Comparison of ENCODE assay signal across 10 cellular contexts in the genomic region with DNA sequence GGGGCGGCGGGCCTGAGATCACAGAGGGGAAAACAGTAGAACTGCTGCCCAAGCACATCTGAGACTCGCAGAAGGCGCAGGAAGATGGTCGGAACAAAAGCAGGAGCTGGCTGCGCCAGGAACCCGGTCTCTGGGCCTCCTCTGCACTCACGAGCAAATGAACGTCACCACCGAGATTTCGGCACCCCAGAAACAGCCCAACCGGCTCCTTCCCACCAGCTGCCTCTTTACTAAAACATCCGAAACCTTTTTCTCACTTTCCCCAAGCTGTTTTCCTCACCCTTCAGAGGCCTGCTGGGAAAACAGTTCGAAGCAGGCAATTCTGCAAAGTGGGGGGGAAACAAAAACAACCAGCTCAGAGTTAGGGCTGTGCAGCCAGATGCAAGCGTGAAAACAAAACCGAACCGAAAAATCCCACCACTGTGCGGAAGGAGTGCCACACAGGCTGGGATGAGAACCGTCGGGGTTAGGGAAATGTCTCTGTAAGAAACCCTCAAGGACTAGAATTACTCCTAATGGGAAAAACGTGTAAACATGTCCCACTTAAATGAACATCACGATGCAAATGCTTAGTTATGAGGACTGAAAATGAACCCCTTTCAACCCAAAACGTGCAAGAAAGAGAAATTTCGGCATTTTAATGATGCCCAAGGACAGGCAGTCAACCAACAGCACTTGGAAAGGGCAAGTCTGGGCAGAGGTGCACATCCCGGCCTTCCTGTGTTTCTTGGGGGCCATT. TPM values are rescaled to one million over a fixed set of nuclear protein-coding genes. Genes with fewer than 3 reads are reported as not detected.
A peak's percentile ranks its signal among the peaks of the same experiment; 100 is the strongest.
DNase-seq lines count a peak whose midpoint lies in the region; ATAC-seq and TF ChIP-seq lines count a peak whose summit lies in the region.
"Had no signal": no experiment of that assay in that cellular context is flagged by ENCODE, and none has a peak within 500 bp of the region (broad histone marks: within the 10 kb centered on the region; RNA-seq: fewer than 3 reads in every experiment).

No MANE protein-coding gene starts in this region.

- H3K9me3 Mint-ChIP-seq in WTC11, result peaks cover 4% of the 10 kb centered on the region

- H3K27ac ChIP-seq in muscle layer of duodenum (ENCODE audit: low read length) (peak overlapping the region; percentile 65), transverse colon (peak overlapping the region; percentile 57 to 74 (median 66))

- CTCF ChIA-PET in WTC11 (lab: Charles Lee), result no interaction called here

- DNase-seq in WTC11 (ENCODE audit: low spot score) (peak; percentile 40), fibroblast of pulmonary artery (ENCODE audit: low read depth) (peak; percentile 61), transverse colon (no peak), NCI-H1930 (lab: John Stamatoyannopoulos, UW) (no peak), GM19240 (ENCODE audit: insufficient read length, low spot score) (no peak)
- DNase-seq: effector memory CD4-positive, alpha-beta T cell; OCI-M1 had no signal

- H3K27me3 ChIP-seq in muscle layer of duodenum (ENCODE audit: low read depth, low read length) (no peaks in the 10 kb centered on the region), transverse colon (no peaks in the 10 kb centered on the region)

- H3K4me3 ChIP-seq in fibroblast of pulmonary artery (replicated peaks; ENCODE audit: low read depth, low read length) (peak overlapping the region; percentile 30), muscle layer of duodenum (ENCODE audit: low read depth in 1 of 2, low read length in 2 of 2) (peak overlapping the region; percentile 32 to 37), transverse colon (peak overlapping the region in 1 of 4 donors; percentile 23)

- no peaks in the 10 kb centered on the region for H3K27me3 Mint-ChIP-seq in WTC11 (ENCODE audit: low read depth)

- H3K36me3 ChIP-seq in muscle layer of duodenum (ENCODE audit: control insufficient read depth in 1 of 2, insufficient read depth in 2 of 2, low read length in 2 of 2), result peaks cover 13 to 30% of the 10 kb centered on the region in 2 donors
- H3K36me3 ChIP-seq in transverse colon, result peaks cover 0 to 38% (median 18%) of the 10 kb centered on the region in 4 donors

- TF ChIP-seq EP300 in transverse colon (IDR thresholded peaks at IDR 0.05; ENCODE audit: low read depth), result no peak

- H3K4me1 ChIP-seq in muscle layer of duodenum (ENCODE audit: control insufficient read depth in 1 of 2, insufficient read depth in 2 of 2, low read length in 2 of 2) (peaks cover 0 to 10% of the 10 kb centered on the region in 2 donors), transverse colon (peaks cover 0 to 22% (median 1%) of the 10 kb centered on the region in 4 donors)

- H3K36me3 Mint-ChIP-seq in WTC11, result peaks cover 38% of the 10 kb centered on the region

- ATAC-seq in WTC11 (peak; percentile 55), GM21526 (IDR thresholded peaks at IDR 0.05; ENCODE audit: low FRiP score, unreplicated experiment) (no peak), GM21447 (IDR thresholded peaks at IDR 0.05; ENCODE audit: unreplicated experiment) (no peak)

- in situ Hi-C loops in transverse colon (cut with MboI; ENCODE audit: low pct_ligation_motif_present in 1 of 4, low pct_unique_long_range_greater_than_20kb in 1 of 4, low sequenced_read_pairs in 3 of 4), result no loop called here

- no peaks in the 10 kb centered on the region for H3K9me3 ChIP-seq in muscle layer of duodenum (ENCODE audit: control insufficient read depth in 1 of 2, low read length in 2 of 2)
- H3K9me3 ChIP-seq in transverse colon, result no peaks in the 10 kb centered on the region

- POLR2A ChIA-PET in WTC11 (lab: Charles Lee), result no interaction called here

- H3K4me3 Mint-ChIP-seq in WTC11, result peak overlapping the region; percentile 52

- peak overlapping the region; percentile 97 for H3K27ac Mint-ChIP-seq in WTC11

- no peak for TF ChIP-seq POLR2A in transverse colon (IDR thresholded peaks at IDR 0.05)

- peaks cover 38% of the 10 kb centered on the region for H3K4me1 Mint-ChIP-seq in WTC11

- intact Hi-C loops in transverse colon (cut with DNase I; ENCODE audit: low total_unique reads), result no loop called here

- WGBS in transverse colon (ENCODE audit: low coverage in 1 of 2), 2 donors, result 50 to 72% methylated on average over 12 to 25 of the region's 25 CpGs

- TF ChIP-seq CTCF in WTC11 (IDR thresholded peaks at IDR 0.05), result no peak
- no peak for TF ChIP-seq CTCF in fibroblast of pulmonary artery (IDR thresholded peaks at IDR 0.05; ENCODE audit: low read length, missing control alignments)
- no peak for TF ChIP-seq CTCF in transverse colon (IDR thresholded peaks at IDR 0.05)

TF ChIP-seq in WTC11, 78 proteins besides CTCF, POLR2A, EP300 and RAD21:
- TF ChIP-seq, protein P1, sequence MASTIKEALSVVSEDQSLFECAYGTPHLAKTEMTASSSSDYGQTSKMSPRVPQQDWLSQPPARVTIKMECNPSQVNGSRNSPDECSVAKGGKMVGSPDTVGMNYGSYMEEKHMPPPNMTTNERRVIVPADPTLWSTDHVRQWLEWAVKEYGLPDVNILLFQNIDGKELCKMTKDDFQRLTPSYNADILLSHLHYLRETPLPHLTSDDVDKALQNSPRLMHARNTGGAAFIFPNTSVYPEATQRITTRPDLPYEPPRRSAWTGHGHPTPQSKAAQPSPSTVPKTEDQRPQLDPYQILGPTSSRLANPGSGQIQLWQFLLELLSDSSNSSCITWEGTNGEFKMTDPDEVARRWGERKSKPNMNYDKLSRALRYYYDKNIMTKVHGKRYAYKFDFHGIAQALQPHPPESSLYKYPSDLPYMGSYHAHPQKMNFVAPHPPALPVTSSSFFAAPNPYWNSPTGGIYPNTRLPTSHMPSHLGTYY (CRISPR knock-in tag; IDR thresholded peaks at IDR 0.05), result no peak
- TF ChIP-seq SMAD3 (CRISPR knock-in tag; IDR thresholded peaks at IDR 0.05; ENCODE audit: borderline replicate concordance), result no peak

RNA-seq across cellular contexts. Expression of gene DHRSX, which starts 15.9 kb away (rescaled TPM):
- total RNA-seq in WTC11 (2021) (28.2 to 34.3 TPM (median 33.4 TPM) in 3 replicates), transverse colon (10 to 100 TPM; 27.9 to 39.9 (median 33.9) TPM)

RNA-seq across cellular contexts. Expression of gene ZBED1, which starts 15.9 kb away (rescaled TPM):
- total RNA-seq in WTC11 (2021) (45.1 to 49.2 TPM (median 47.3 TPM) in 3 replicates), transverse colon (10 to 100 TPM; 44.0 to 94.3 (median 67.1) TPM)

Comparison
In these comparisons a context has a peak if more than half of its experiments do, and no peak if none do; other contexts are left out.
1. DNase-seq: peak in WTC11 (single experiment) and fibroblast of pulmonary artery (single experiment); none in transverse colon (single experiment), NCI-H1930 (0 of 2) and GM19240 (single experiment).